ENCODE assay signal across 9 cellular contexts in the genomic region with DNA sequence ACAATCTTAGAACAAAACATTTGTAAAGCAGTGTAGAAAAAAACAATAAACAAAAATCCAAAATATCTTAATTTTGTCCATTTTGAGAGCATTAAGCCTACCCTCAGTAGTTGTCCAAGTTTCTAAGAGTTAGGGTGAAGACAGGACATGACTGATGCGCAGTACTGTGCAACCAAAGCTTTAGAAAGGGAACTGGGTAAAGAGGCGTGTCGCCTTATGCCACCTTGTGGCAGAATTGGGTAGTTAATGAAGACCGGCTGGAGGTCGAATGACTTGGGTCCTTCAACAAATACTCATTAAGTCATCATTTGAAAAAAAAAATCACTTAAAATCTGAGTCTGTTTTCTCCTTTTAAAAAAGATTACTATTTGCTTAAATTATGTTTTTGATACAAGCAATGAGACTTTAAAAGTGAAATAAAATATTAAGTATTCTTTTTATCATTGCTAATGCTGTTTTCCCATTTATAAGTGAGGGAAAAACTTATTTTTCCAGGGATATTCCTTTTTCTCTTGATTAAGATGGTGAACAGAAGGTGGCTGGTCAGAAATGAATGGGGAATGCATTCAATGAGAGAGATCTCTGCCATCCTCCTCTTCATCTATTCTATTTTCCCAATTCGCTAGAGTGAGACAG. TPM values are rescaled to one million over a fixed set of nuclear protein-coding genes. Genes with fewer than 3 reads are reported as not detected.
DNase-seq lines count a peak whose midpoint lies in the region; ATAC-seq, FAIRE-seq and TF ChIP-seq lines count a peak whose summit lies in the region.
"Had no signal": no experiment of that assay in that cellular context is flagged by ENCODE, and none has a peak within 500 bp of the region (broad histone marks: within the 10 kb centered on the region; RNA-seq: fewer than 3 reads in every experiment).

No MANE protein-coding gene starts in this region.

- no peak overlapping the region for H3K4me3 Mint-ChIP-seq in T-helper 2 cell treated with Interferon-gamma antibody and Interleukin-4, amounts not matched to agents 5 μg/mL and 100 μg/mL, for 36 hours
- H3K4me3 Mint-ChIP-seq in astrocyte (ENCODE audit: unreplicated experiment), result no peak overlapping the region

- H3K4me1 Mint-ChIP-seq in T-helper 2 cell treated with Interferon-gamma antibody and Interleukin-4, amounts not matched to agents 5 μg/mL and 100 μg/mL, for 36 hours (ENCODE audit: low read depth), result peaks cover 8% of the 10 kb centered on the region
- peaks cover 7% of the 10 kb centered on the region for H3K4me1 Mint-ChIP-seq in astrocyte (ENCODE audit: low read depth, unreplicated experiment)

- H3K4me2 ChIP-seq in astrocyte (ENCODE audit: low read length), result no peak overlapping the region
- H3K4me2 ChIP-seq: BLaER1 treated with 17β-estradiol and CSF1 and Interleukin-3, amounts not matched to agents 10 nM and 100 nM had no signal

- peaks cover 4% of the 10 kb centered on the region for H3K4me1 ChIP-seq in astrocyte (ENCODE audit: insufficient read depth, low read length)

- DNase-seq in NK-92 treated with Interleukin-12 subunit alpha and Interleukin-12 subunit beta, amount 100 ng/mL, for 24 hours (lab: John Stamatoyannopoulos, UW), result peak; percentile 7
- DNase-seq in NK-92 (lab: John Stamatoyannopoulos, UW; ENCODE audit: unreplicated experiment), result no peak
- DNase-seq in NCI-H1694 (lab: John Stamatoyannopoulos, UW), result peak; percentile 74
- DNase-seq in T-helper 2 cell treated with Interferon-gamma antibody and Interleukin-4, amounts not matched to agents 5 μg/mL and 100 μg/mL, for 36 hours (ENCODE audit: low spot score), result peak; percentile 59
- DNase-seq in astrocyte (ENCODE audit: low read depth), result peak; percentile 44
- DNase-seq in hypothalamus (lab: John Stamatoyannopoulos, UW), result peak in 42 of 51 donors; percentile 1 to 76 (median 40)
- peak; percentile 52 to 74 (median 67) for DNase-seq in stimulated activated CD4-positive, alpha-beta T cell treated with anti-CD3 and anti-CD28 coated beads, Interleukin-12 subunit alpha, Interleukin-12 subunit beta, amount 100 ng/mL, for 48 hours (ENCODE audit: low read depth in 2 of 3, low spot score in 1 of 3)

- H4K20me1 ChIP-seq in astrocyte (ENCODE audit: insufficient read depth, low read length), result no peaks in the 10 kb centered on the region

- peaks cover 7% of the 10 kb centered on the region for H3K36me3 Mint-ChIP-seq in T-helper 2 cell treated with Interferon-gamma antibody and Interleukin-4, amounts not matched to agents 5 μg/mL and 100 μg/mL, for 36 hours (ENCODE audit: low read depth)
- H3K36me3 Mint-ChIP-seq in astrocyte (ENCODE audit: low read depth, unreplicated experiment), result no peaks in the 10 kb centered on the region

- no peak overlapping the region for H3K9ac ChIP-seq in astrocyte (ENCODE audit: low read length)
- H3K9ac ChIP-seq: BLaER1 treated with 17β-estradiol and CSF1 and Interleukin-3, amounts not matched to agents 10 nM and 100 nM had no signal

- H3K9me3 Mint-ChIP-seq in T-helper 2 cell treated with Interferon-gamma antibody and Interleukin-4, amounts not matched to agents 5 μg/mL and 100 μg/mL, for 36 hours, result no peaks in the 10 kb centered on the region
- H3K9me3 Mint-ChIP-seq in astrocyte (ENCODE audit: unreplicated experiment), result no peaks in the 10 kb centered on the region

- H3K4me3 ChIP-seq in astrocyte (ENCODE audit: insufficient read depth, low read depth, low read length), result no peak overlapping the region
- H3K4me3 ChIP-seq: BLaER1 treated with 17β-estradiol and CSF1 and Interleukin-3, amounts not matched to agents 10 nM and 100 nM had no signal

- no peak overlapping the region for H3K27ac ChIP-seq in astrocyte (ENCODE audit: low read depth, low read length)
- H3K27ac ChIP-seq: BLaER1 treated with 17β-estradiol and CSF1 and Interleukin-3, amounts not matched to agents 10 nM and 100 nM had no signal

- no peaks in the 10 kb centered on the region for H3K36me3 ChIP-seq in astrocyte (ENCODE audit: insufficient read depth, low read length)

- H3K79me2 ChIP-seq in astrocyte (ENCODE audit: insufficient read depth, low read length), result peaks cover 12% of the 10 kb centered on the region

- ATAC-seq in HG02884 (IDR thresholded peaks at IDR 0.05; ENCODE audit: unreplicated experiment), result peak; percentile 41

- TF ChIP-seq CTCF in astrocyte (IDR thresholded peaks at IDR 0.05; ENCODE audit: insufficient read depth, low read depth, low read length), result peak; percentile 88

- peak; percentile 64 for FAIRE-seq in astrocyte (lab: Jason Lieb, UNC)

- H2AFZ ChIP-seq in astrocyte (ENCODE audit: low read depth, low read length), result no peak overlapping the region

- no peaks in the 10 kb centered on the region for H3K9me3 ChIP-seq in astrocyte (ENCODE audit: insufficient read depth, low read depth, low read length)
- H3K9me3 ChIP-seq: BLaER1 treated with 17β-estradiol and CSF1 and Interleukin-3, amounts not matched to agents 10 nM and 100 nM had no signal

- H3K27me3 Mint-ChIP-seq in T-helper 2 cell treated with Interferon-gamma antibody and Interleukin-4, amounts not matched to agents 5 μg/mL and 100 μg/mL, for 36 hours (ENCODE audit: low read depth), result peaks cover 12% of the 10 kb centered on the region
- no peaks in the 10 kb centered on the region for H3K27me3 Mint-ChIP-seq in astrocyte (ENCODE audit: low read depth, unreplicated experiment)

- no peak overlapping the region for H3K27ac Mint-ChIP-seq in T-helper 2 cell treated with Interferon-gamma antibody and Interleukin-4, amounts not matched to agents 5 μg/mL and 100 μg/mL, for 36 hours
- H3K27ac Mint-ChIP-seq in astrocyte (ENCODE audit: unreplicated experiment), result no peak overlapping the region

- no peaks in the 10 kb centered on the region for H3K27me3 ChIP-seq in astrocyte (ENCODE audit: insufficient read depth, low read length)
- H3K27me3 ChIP-seq: BLaER1 treated with 17β-estradiol and CSF1 and Interleukin-3, amounts not matched to agents 10 nM and 100 nM had no signal

RNA-seq across cellular contexts. Expression of gene RNF20, which starts 3.5 kb away (rescaled TPM):
- 42.8 and 50.5 TPM in 2 replicates for total RNA-seq in astrocyte
